Comparison of ENCODE assay signal across 10 cellular contexts in the genomic region with DNA sequence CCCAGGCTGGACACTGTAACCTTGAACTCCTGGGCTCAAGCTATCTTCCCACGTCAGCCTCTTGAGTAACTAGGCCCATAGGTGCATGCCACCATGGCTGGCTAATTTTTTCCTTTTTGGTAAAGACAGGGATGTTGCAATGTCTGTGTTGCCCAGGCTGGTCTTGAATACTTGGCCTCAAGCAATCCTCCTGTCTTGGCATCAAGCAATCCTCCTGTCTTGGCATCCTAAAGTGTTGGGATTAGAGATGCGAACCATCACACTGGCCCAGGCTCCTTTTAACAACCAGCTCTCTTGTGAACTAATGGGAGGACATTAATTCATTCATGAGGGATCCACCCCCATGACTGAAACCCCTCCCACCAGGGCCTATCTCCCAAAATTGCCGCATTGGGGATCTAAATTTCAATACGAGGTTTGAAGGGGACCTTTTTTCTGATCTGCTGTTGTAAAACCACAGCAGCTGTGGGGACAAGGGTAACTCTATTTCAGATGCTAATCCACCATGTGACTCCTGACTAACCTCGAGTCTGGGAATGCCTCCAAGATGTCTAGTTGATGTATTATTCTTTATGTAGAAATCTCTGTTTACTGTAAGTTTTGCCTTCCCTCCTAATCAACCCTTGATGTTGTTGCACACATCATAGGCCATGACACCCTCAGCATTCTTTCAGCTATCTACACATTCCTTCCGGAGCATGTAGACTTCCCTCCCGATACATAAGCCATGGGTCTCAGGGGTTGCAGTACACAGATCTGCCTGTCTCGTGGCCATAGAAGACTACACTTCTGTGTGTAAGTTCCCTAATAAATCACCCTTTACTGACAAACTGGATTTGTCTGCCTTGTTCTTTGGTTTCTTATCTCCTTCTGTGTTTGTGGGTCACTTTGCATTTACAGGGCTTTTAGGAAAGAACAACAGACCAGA. TPM values are rescaled to one million over a fixed set of nuclear protein-coding genes. Genes with fewer than 3 reads are reported as not detected.
DNase-seq lines count a peak whose midpoint lies in the region; ATAC-seq and TF ChIP-seq lines count a peak whose summit lies in the region.
"Had no signal": no experiment of that assay in that cellular context is flagged by ENCODE, and none has a peak within 500 bp of the region (broad histone marks: within the 10 kb centered on the region; RNA-seq: fewer than 3 reads in every experiment).

No MANE protein-coding gene starts in this region.

- H3K4me3 ChIP-seq in SJCRH30: peak overlapping the region; percentile 4
- H3K4me3 ChIP-seq in fibroblast of mammary gland (ENCODE audit: control insufficient read depth, low read depth, low read length): no peak overlapping the region
- H3K4me3 ChIP-seq: testis had no signal

- TF ChIP-seq CTCF in fibroblast of mammary gland (conservative IDR thresholded peaks at IDR 0.05; ENCODE audit: control insufficient read depth, insufficient read depth, low read depth, low read length) (no peak), omental fat pad (IDR thresholded peaks at IDR 0.05) (no peak)

- H3K27me3 ChIP-seq in SJCRH30: no peaks in the 10 kb centered on the region
- H3K27me3 ChIP-seq: testis had no signal

- H3K36me3 ChIP-seq in SJCRH30: no peaks in the 10 kb centered on the region

- H3K9me3 ChIP-seq in SJCRH30 (replicated peaks): peaks cover 10% of the 10 kb centered on the region
- H3K9me3 ChIP-seq: testis had no signal

- peak overlapping the region; percentile 27 for H3K27ac ChIP-seq in SJCRH30
- H3K27ac ChIP-seq: testis had no signal

- H3K4me1 ChIP-seq in SJCRH30: peaks cover 23% of the 10 kb centered on the region
- H3K4me1 ChIP-seq: testis had no signal

- peak; percentile 93 for ATAC-seq in omental fat pad (ENCODE audit: low FRiP score)

- DNase-seq in C1 segment of cervical spinal cord (lab: John Stamatoyannopoulos, UW) (peak in 9 of 14 donors; percentile 13 to 76 (median 65)), SJCRH30 (peak; percentile 83 to 94), fibroblast of mammary gland (ENCODE audit: low read depth) (peak; percentile 99), omental fat pad (ENCODE audit: low spot score) (no peak), NCI-H1092 (lab: John Stamatoyannopoulos, UW) (no peak), NCI-H187 (lab: John Stamatoyannopoulos, UW) (no peak), KG1 (lab: John Stamatoyannopoulos, UW) (no peak)
- DNase-seq in stimulated activated CD4-positive, alpha-beta T cell treated with anti-CD3 and anti-CD28 coated beads, Interleukin-12 subunit alpha, Interleukin-12 subunit beta, amount 100 ng/mL, for 4 hours: no peak
- DNase-seq: NCI-H146, testis had no signal

RNA-seq across cellular contexts. Expression of a gene that starts 37.6 kb away (rescaled TPM):
- 1.2 and 2.4 TPM in 2 replicates for total RNA-seq in SJCRH30 (2014; rRNA removed; shearing (Covaris generic))
- total RNA-seq in omental fat pad: 1 to 10 TPM in 3 of 4 donors, under 1 TPM in 1; 0.44 to 3.0 (median 1.7) TPM

Comparison
In these comparisons a context has a peak if more than half of its experiments do, and no peak if none do; other contexts are left out.
1. DNase-seq: peak in C1 segment of cervical spinal cord (9 of 14), SJCRH30 (2 of 2) and fibroblast of mammary gland (single experiment); none in omental fat pad (single experiment), stimulated activated CD4-positive, alpha-beta T cell treated with anti-CD3 and anti-CD28 coated beads, Interleukin-12 subunit alpha, Interleukin-12 subunit beta, amount 100 ng/mL, for 4 hours (single experiment), NCI-H1092 (single experiment), NCI-H187 (0 of 2) and KG1 (single experiment).